9 cellular contexts compared by ENCODE assay signal in the genomic region with DNA sequence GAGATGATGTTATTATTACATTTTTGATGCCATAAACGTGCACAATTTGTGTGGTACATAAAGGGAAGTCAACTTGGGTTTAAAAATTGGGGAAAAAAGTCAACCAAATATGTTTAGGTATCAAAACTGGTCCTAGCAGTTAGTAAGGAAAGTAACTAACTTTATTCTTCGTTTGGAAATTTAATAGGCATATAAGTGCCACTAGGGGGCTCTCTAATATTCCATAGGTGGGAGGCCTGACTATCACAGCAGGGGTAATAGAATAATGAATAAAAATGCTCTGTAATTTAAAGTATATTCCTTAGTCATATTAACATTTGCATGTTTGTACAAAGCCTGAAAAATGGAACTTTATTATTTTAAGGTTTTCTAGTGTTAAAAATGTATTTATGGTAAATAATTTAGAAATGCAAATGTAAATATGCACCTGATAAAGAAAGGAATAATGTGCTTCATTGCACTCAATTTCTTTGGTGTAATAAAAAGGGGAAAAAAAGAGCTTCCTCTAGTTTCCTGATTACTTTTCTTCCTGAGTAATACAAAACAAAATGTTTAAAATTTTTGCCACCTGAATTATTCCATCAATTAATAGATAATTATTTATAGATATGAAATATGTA.
A peak's percentile ranks its signal among the peaks of the same experiment; 100 is the strongest.
DNase-seq lines count a peak whose midpoint lies in the region; ATAC-seq and TF ChIP-seq lines count a peak whose summit lies in the region.
"Had no signal": no experiment of that assay in that cellular context is flagged by ENCODE, and none has a peak within 500 bp of the region (broad histone marks: within the 10 kb centered on the region; RNA-seq: fewer than 3 reads in every experiment).

No MANE protein-coding gene starts in this region.

- no peaks in the 10 kb centered on the region for H3K4me1 Mint-ChIP-seq in CD8-positive, alpha-beta T cell (ENCODE audit: low read depth)
- no peaks in the 10 kb centered on the region for H3K4me1 Mint-ChIP-seq in immature natural killer cell
- H3K4me1 Mint-ChIP-seq: naive B cell had no signal

- peak in 1 of 7 experiments; percentile 6 for DNase-seq in CD8-positive, alpha-beta T cell
- DNase-seq in SK-N-MC (ENCODE audit: low read depth, low spot score) (peak; percentile 22), foreskin fibroblast (peak in 1 of 2 donors; percentile 65), substantia nigra (lab: John Stamatoyannopoulos, UW) (peak in 1 of 49 donors; percentile 39), immature natural killer cell (no peak)
- DNase-seq: naive B cell had no signal

- TF ChIP-seq RAD21 in Ishikawa (IDR thresholded peaks at IDR 0.05; ENCODE audit: low read depth), result peak; percentile 60

- no peak overlapping the region for H3K27ac Mint-ChIP-seq in CD8-positive, alpha-beta T cell
- no peak overlapping the region for H3K27ac Mint-ChIP-seq in immature natural killer cell
- H3K27ac Mint-ChIP-seq: naive B cell had no signal

- no peaks in the 10 kb centered on the region for H3K36me3 Mint-ChIP-seq in CD8-positive, alpha-beta T cell
- H3K36me3 Mint-ChIP-seq in immature natural killer cell, result no peaks in the 10 kb centered on the region
- H3K36me3 Mint-ChIP-seq: naive B cell had no signal

- no peak overlapping the region for H3K9ac ChIP-seq in SK-N-MC (ENCODE audit: insufficient read length)

- peaks cover 3% of the 10 kb centered on the region for H3K27me3 Mint-ChIP-seq in CD8-positive, alpha-beta T cell (ENCODE audit: low read depth)
- peaks cover 0 to 5% (median 0%) of the 10 kb centered on the region in 3 donors for H3K27me3 Mint-ChIP-seq in immature natural killer cell (ENCODE audit: low read depth in 3 of 3)

- TF ChIP-seq EP300 in Ishikawa (IDR thresholded peaks at IDR 0.05; ENCODE audit: borderline replicate concordance), result no peak

- intact Hi-C loops in CD8-positive, alpha-beta T cell (cut with DNase I, micrococcal nuclease), result no loop called here

- H3K36me3 ChIP-seq in CD8-positive, alpha-beta T cell (ENCODE audit: insufficient read depth, low read length), result no peaks in the 10 kb centered on the region
- H3K36me3 ChIP-seq in SK-N-MC (ENCODE audit: insufficient read depth, low read length), result no peaks in the 10 kb centered on the region

- POLR2A ChIA-PET in CD8-positive, alpha-beta T cell (lab: Charles Lee), result no interaction called here

- no peak overlapping the region for H3K4me3 Mint-ChIP-seq in CD8-positive, alpha-beta T cell
- no peak overlapping the region for H3K4me3 Mint-ChIP-seq in immature natural killer cell
- H3K4me3 Mint-ChIP-seq: naive B cell had no signal

- no peak overlapping the region for H3K27ac ChIP-seq in CD8-positive, alpha-beta T cell (ENCODE audit: low read depth, low read length)
- H3K27ac ChIP-seq in SK-N-MC (no peak overlapping the region), substantia nigra (ENCODE audit: low read depth, low read length, poor library complexity, severe bottlenecking) (peak overlapping the region; percentile 21)

- H3K27me3 ChIP-seq in CD8-positive, alpha-beta T cell (ENCODE audit: insufficient read depth, low read length), result no peaks in the 10 kb centered on the region

- peak; percentile 40 for TF ChIP-seq CTCF in CD8-positive, alpha-beta T cell (IDR thresholded peaks at IDR 0.05)
- peak; percentile 76 for TF ChIP-seq CTCF in foreskin fibroblast (IDR thresholded peaks at IDR 0.05; ENCODE audit: low read depth, low read length)

- no peaks in the 10 kb centered on the region for H3K9me3 ChIP-seq in CD8-positive, alpha-beta T cell (ENCODE audit: low read length)
- H3K9me3 ChIP-seq in SK-N-MC (ENCODE audit: low read depth, low read length), result no peaks in the 10 kb centered on the region

- ATAC-seq in CD8-positive, alpha-beta T cell, result no peak
- ATAC-seq in GM18511 (IDR thresholded peaks at IDR 0.05; ENCODE audit: unreplicated experiment), result peak; percentile 68
- no peak for ATAC-seq in HG03135 (IDR thresholded peaks at IDR 0.05; ENCODE audit: unreplicated experiment)

- H3K9me3 Mint-ChIP-seq in CD8-positive, alpha-beta T cell, result no peaks in the 10 kb centered on the region
- H3K9me3 Mint-ChIP-seq in immature natural killer cell, result peaks cover 0 to 1% (median 0%) of the 10 kb centered on the region in 6 donors
- H3K9me3 Mint-ChIP-seq: naive B cell had no signal

- no peak overlapping the region for H3K4me3 ChIP-seq in CD8-positive, alpha-beta T cell (ENCODE audit: low read depth, low read length)
- H3K4me3 ChIP-seq in SK-N-MC (no peak overlapping the region), foreskin fibroblast (ENCODE audit: low read depth in 1 of 2, low read length in 2 of 2) (no peak overlapping the region)

- H3K4me1 ChIP-seq in CD8-positive, alpha-beta T cell (ENCODE audit: insufficient read depth, low read length), result no peaks in the 10 kb centered on the region

- CTCF ChIA-PET in CD8-positive, alpha-beta T cell (lab: Charles Lee), result no interaction called here

TF ChIP-seq in Ishikawa, 13 proteins besides CTCF, POLR2A, EP300 and RAD21:
- no peak for TF ChIP-seq TCF12 (IDR thresholded peaks at IDR 0.05; ENCODE audit: low read depth)
- TF ChIP-seq FOXM1 (IDR thresholded peaks at IDR 0.05; ENCODE audit: borderline replicate concordance, low read depth), result no peak
- no peak for TF ChIP-seq TEAD4 (IDR thresholded peaks at IDR 0.05)
- no peak for TF ChIP-seq MAX (IDR thresholded peaks at IDR 0.05)
